Comparison of ENCODE assay signal across 26 cellular contexts in the genomic region with DNA sequence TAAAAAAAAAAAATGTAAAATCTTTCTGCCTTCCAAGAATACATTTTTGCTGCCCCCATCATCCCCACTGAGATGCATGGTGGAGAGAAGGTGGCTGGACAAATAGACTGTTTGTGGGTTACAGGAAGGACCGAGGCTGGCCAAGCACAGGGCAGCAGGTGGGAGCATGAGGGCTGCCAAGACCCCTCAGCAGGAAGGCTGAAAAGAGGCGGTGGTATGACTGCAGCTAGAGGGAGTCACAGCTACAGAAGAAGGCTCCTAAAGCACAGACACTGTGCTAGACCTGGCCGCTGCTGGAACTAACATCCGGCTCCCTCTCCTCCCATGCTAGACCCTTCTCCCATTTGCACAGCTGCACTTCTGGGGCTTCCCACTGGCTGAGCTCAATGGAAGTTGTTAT.
"Had no signal": no experiment of that assay in that cellular context is flagged by ENCODE, and none has a peak within 500 bp of the region (broad histone marks: within the 10 kb centered on the region; RNA-seq: fewer than 3 reads in every experiment).

No MANE protein-coding gene starts in this region.

- H3K27ac ChIP-seq: dorsolateral prefrontal cortex, epithelial cell of prostate, gastrocnemius medialis, hepatocyte, left lung, psoas muscle, skin epidermis, spleen, testis, tibial artery had no signal

- DNase-seq: dorsolateral prefrontal cortex; effector CD4-positive, alpha-beta T cell; foreskin fibroblast; gastrocnemius medialis; left cardiac atrium; mesenchymal stem cell; midbrain; naive thymus-derived CD8-positive, alpha-beta T cell; nephron progenitor cell; nucleus accumbens; psoas muscle; stimulated activated CD4-positive, alpha-beta T cell treated with anti-CD3 and anti-CD28 coated beads, Interleukin-4, amount 100 ng/mL, for 4 hours; stimulated activated naive CD8-positive, alpha-beta T cell treated with anti-CD3 and anti-CD28 coated beads, Interleukin-15, Interleukin-2, amounts not matched to agents 100 U/mL and 50 U/mL, for 24 hours; substantia nigra; testis had no signal

- H3K27me3 Mint-ChIP-seq: stimulated activated memory B cell treated with anti-CD40 and anti-IgM and Interleukin-4, amounts not matched to agents 10 μg/mL and 1 μg/mL and 100 μg/mL, for 72 hours had no signal

- H3K9me3 ChIP-seq: gastrocnemius medialis, left lung, psoas muscle, spleen, testis, tibial artery had no signal

- H3K4me2 ChIP-seq: hepatocyte had no signal

- H3K36me3 Mint-ChIP-seq: naive thymus-derived CD8-positive, alpha-beta T cell; stimulated activated memory B cell treated with anti-CD40 and anti-IgM and Interleukin-4, amounts not matched to agents 10 μg/mL and 1 μg/mL and 100 μg/mL, for 72 hours; type B pancreatic cell had no signal

- H3K27me3 ChIP-seq: gastrocnemius medialis, hepatocyte, testis had no signal

- H3K36me3 ChIP-seq: gastrocnemius medialis, left lung, spleen, tibial artery had no signal

- H3K79me2 ChIP-seq: hepatocyte had no signal

- FAIRE-seq: colon, islet of Langerhans had no signal

- H2AFZ ChIP-seq: hepatocyte had no signal

- H3K4me1 Mint-ChIP-seq: naive thymus-derived CD8-positive, alpha-beta T cell; nephron progenitor cell; stimulated activated memory B cell treated with anti-CD40 and anti-IgM and Interleukin-4, amounts not matched to agents 10 μg/mL and 1 μg/mL and 100 μg/mL, for 72 hours had no signal

- ATAC-seq: esophagus mucosa; gastrocnemius medialis; left lung; naive thymus-derived CD8-positive, alpha-beta T cell; psoas muscle; stimulated activated memory B cell treated with anti-CD40 and anti-IgM and Interleukin-4, amounts not matched to agents 10 μg/mL and 1 μg/mL and 100 μg/mL, for 72 hours; stimulated activated naive CD8-positive, alpha-beta T cell treated with anti-CD3 and anti-CD28 coated beads, Interleukin-15, Interleukin-2, amounts not matched to agents 100 U/mL and 50 U/mL, for 24 hours had no signal

- H3K27ac Mint-ChIP-seq: naive thymus-derived CD8-positive, alpha-beta T cell; nephron progenitor cell; stimulated activated memory B cell treated with anti-CD40 and anti-IgM and Interleukin-4, amounts not matched to agents 10 μg/mL and 1 μg/mL and 100 μg/mL, for 72 hours; type B pancreatic cell had no signal

- H3K9me3 Mint-ChIP-seq: nephron progenitor cell; stimulated activated memory B cell treated with anti-CD40 and anti-IgM and Interleukin-4, amounts not matched to agents 10 μg/mL and 1 μg/mL and 100 μg/mL, for 72 hours; type B pancreatic cell had no signal

- H3K4me3 ChIP-seq: dorsolateral prefrontal cortex, gastrocnemius medialis, hepatocyte, left lung, psoas muscle, skin epidermis, spleen, testis, tibial artery had no signal

- H3K4me3 Mint-ChIP-seq: nephron progenitor cell; stimulated activated memory B cell treated with anti-CD40 and anti-IgM and Interleukin-4, amounts not matched to agents 10 μg/mL and 1 μg/mL and 100 μg/mL, for 72 hours; type B pancreatic cell had no signal

- H3K4me1 ChIP-seq: gastrocnemius medialis, left lung, psoas muscle, spleen, tibial artery had no signal
